In the genomic region with DNA sequence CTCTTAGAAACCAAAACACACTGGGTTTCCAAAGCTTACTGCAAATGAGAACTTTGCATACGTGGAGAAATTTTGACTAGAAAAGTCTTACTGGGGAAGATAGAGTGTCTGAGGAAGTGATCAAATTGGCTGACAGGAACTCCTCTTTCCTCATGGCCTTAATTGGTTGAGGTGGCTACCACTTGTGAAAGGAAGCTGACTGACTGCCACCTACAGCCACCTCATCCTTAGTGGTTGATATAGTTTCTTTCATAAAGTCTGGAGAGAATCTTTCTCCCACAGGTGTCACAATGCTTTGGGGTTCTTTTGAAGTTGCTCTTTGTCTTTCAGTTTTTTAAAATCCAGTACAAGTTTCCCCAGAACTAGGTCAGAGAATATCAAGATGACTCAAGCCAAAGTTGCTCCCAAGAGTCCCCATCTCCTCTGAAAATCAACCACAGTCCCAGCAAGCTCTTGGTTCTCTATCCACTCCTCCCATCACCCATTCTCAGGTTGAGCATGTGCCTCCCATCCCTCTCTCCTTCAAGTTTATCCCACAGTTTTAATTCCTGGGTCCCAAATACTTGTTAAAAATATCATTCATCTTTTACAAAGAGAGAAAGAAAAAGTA, we compare ENCODE assay signal across 18 cellular contexts. TPM values are rescaled to one million over a fixed set of nuclear protein-coding genes. Genes with fewer than 3 reads are reported as not detected.
DNase-seq lines count a peak whose midpoint lies in the region; ATAC-seq, FAIRE-seq and TF ChIP-seq lines count a peak whose summit lies in the region.
"Had no signal": no experiment of that assay in that cellular context is flagged by ENCODE, and none has a peak within 500 bp of the region (broad histone marks: within the 10 kb centered on the region; RNA-seq: fewer than 3 reads in every experiment).

No MANE protein-coding gene starts in this region.

- no peak overlapping the region for H3K4me3 ChIP-seq in endothelial cell of umbilical vein (replicated peaks in 1 of 3; ENCODE audit: insufficient read depth in 1 of 3, low read depth in 1 of 3, low read length in 3 of 3)
- H3K4me3 ChIP-seq: gastroesophageal sphincter, skin epidermis, testis had no signal

- H4K20me1 ChIP-seq in endothelial cell of umbilical vein (replicated peaks; ENCODE audit: control insufficient read depth, extremely low read depth, insufficient read depth, low read length): no peaks in the 10 kb centered on the region

- no peaks in the 10 kb centered on the region for H3K36me3 ChIP-seq in endothelial cell of umbilical vein (ENCODE audit: control insufficient read depth in 2 of 2, extremely low read depth in 1 of 2, insufficient read depth in 2 of 2, low read length in 2 of 2)
- H3K36me3 ChIP-seq: gastroesophageal sphincter, WERI-Rb-1 had no signal

- peak; percentile 29 for DNase-seq in NOMO-1 treated with DMSO at 0.1 percent for 48 hours (lab: John Stamatoyannopoulos, UW; ENCODE audit: unreplicated experiment)
- DNase-seq in NOMO-1 treated with dmso at 0.1 percent for 144 hours (lab: John Stamatoyannopoulos, UW; ENCODE audit: unreplicated experiment): no peak
- peak; percentile 7 for DNase-seq in KG1 (lab: John Stamatoyannopoulos, UW)
- no peak for DNase-seq in endothelial cell of umbilical vein (ENCODE audit: low read depth, low spot score)
- DNase-seq in urothelium cell line (ENCODE audit: low spot score): no peak
- DNase-seq: 8988T, endodermal cell, nucleus accumbens, SK-N-SH, testis, WERI-Rb-1 had no signal

- ATAC-seq in GM19351 (IDR thresholded peaks at IDR 0.05; ENCODE audit: unreplicated experiment) (peak; percentile 62), HG03097 (IDR thresholded peaks at IDR 0.05; ENCODE audit: low FRiP score, unreplicated experiment) (no peak), HG03095 (IDR thresholded peaks at IDR 0.05; ENCODE audit: unreplicated experiment) (no peak)
- ATAC-seq: gastroesophageal sphincter had no signal

- FAIRE-seq in endothelial cell of umbilical vein (lab: Jason Lieb, UNC) (no peak), urothelium cell line (lab: Jason Lieb, UNC) (no peak)

- H3K4me1 ChIP-seq in endothelial cell of umbilical vein (ENCODE audit: control insufficient read depth, extremely low read depth, insufficient read depth, low read length): peaks cover 11% of the 10 kb centered on the region
- H3K4me1 ChIP-seq: gastroesophageal sphincter had no signal

- intact Hi-C loops in endothelial cell of umbilical vein (cut with micrococcal nuclease): no loop called here

- no peak for TF ChIP-seq CTCF in endothelial cell of umbilical vein (IDR thresholded peaks at IDR 0.05; ENCODE audit: extremely low read depth in 1 of 2, insufficient read depth in 1 of 2, low read depth in 1 of 2, low read length in 2 of 2)

- no peak for TF ChIP-seq POLR2A in endothelial cell of umbilical vein (IDR thresholded peaks at IDR 0.05; ENCODE audit: low read depth, low read length)

- no peaks in the 10 kb centered on the region for H3K9me1 ChIP-seq in endothelial cell of umbilical vein (replicated peaks; ENCODE audit: control insufficient read depth, extremely low read depth, insufficient read depth, low read length)

- peak overlapping the region; percentile 9 for H2AFZ ChIP-seq in endothelial cell of umbilical vein (ENCODE audit: low read depth, low read length)

- no peaks in the 10 kb centered on the region for H3K9me3 ChIP-seq in endothelial cell of umbilical vein (replicated peaks; ENCODE audit: control insufficient read depth, insufficient read depth, low read length)
- H3K9me3 ChIP-seq: gastroesophageal sphincter, SK-N-SH, testis had no signal

- no peak overlapping the region for H3K27ac ChIP-seq in endothelial cell of umbilical vein (ENCODE audit: insufficient read depth, low read depth, low read length)
- H3K27ac ChIP-seq: gastroesophageal sphincter, testis, WERI-Rb-1 had no signal

- H3K79me2 ChIP-seq in endothelial cell of umbilical vein (ENCODE audit: control insufficient read depth, insufficient read depth, low read length): no peaks in the 10 kb centered on the region

- no peak overlapping the region for H3K4me2 ChIP-seq in endothelial cell of umbilical vein (ENCODE audit: insufficient read depth, low read length)
- H3K4me2 ChIP-seq: SK-N-SH had no signal

- H3K27me3 ChIP-seq in endothelial cell of umbilical vein (ENCODE audit: control insufficient read depth in 2 of 2, insufficient read depth in 2 of 2, low read length in 2 of 2): no peaks in the 10 kb centered on the region
- H3K27me3 ChIP-seq: gastroesophageal sphincter, testis had no signal

- POLR2A ChIA-PET in endothelial cell of umbilical vein (lab: Charles Lee): no interaction called here

- BruUV-seq in endothelial cell of umbilical vein (replicated peaks; lab: Mats Ljungman, UMichigan): no TSS peak

- dilution Hi-C loops in endothelial cell of umbilical vein (cut with MboI; ENCODE audit: extremely low pct_ligation_motif_present, low sequenced_read_pairs): no loop called here

- H3K9ac ChIP-seq in endothelial cell of umbilical vein (replicated peaks; ENCODE audit: extremely low read depth, insufficient read depth, low read length): no peak overlapping the region
- H3K9ac ChIP-seq: SK-N-SH had no signal

- CTCF ChIA-PET in endothelial cell of umbilical vein (lab: Charles Lee): no interaction called here

TF ChIP-seq in endothelial cell of umbilical vein, 7 proteins besides CTCF, POLR2A, EP300 and RAD21:
- no peak for TF ChIP-seq EZH2 (IDR thresholded peaks at IDR 0.05; ENCODE audit: borderline replicate concordance, low read depth, low read length, severe bottlenecking)
- no peak for TF ChIP-seq POLR2AphosphoS5 (IDR thresholded peaks at IDR 0.05; ENCODE audit: insufficient read depth, low read depth, low read length)
- TF ChIP-seq, protein P1, sequence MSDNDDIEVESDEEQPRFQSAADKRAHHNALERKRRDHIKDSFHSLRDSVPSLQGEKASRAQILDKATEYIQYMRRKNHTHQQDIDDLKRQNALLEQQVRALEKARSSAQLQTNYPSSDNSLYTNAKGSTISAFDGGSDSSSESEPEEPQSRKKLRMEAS (IDR thresholded peaks at IDR 0.05; ENCODE audit: insufficient read depth, insufficient read length): no peak
- no peak for TF ChIP-seq GATA2 (IDR thresholded peaks at IDR 0.05; ENCODE audit: insufficient read depth, insufficient read length, low read depth, low read length)
- no peak for TF ChIP-seq MYC (IDR thresholded peaks at IDR 0.05; ENCODE audit: low read depth, low read length)
- no peak for TF ChIP-seq JUN (IDR thresholded peaks at IDR 0.05; ENCODE audit: borderline replicate concordance, insufficient read depth, insufficient read length, low read depth)
- TF ChIP-seq FOS (IDR thresholded peaks at IDR 0.05; ENCODE audit: borderline replicate concordance, insufficient read depth, low read length): no peak
TF ChIP-seq in endothelial cell of umbilical vein: peak in this region for 0.

RNA-seq across cellular contexts. Expression of a gene that starts 43.3 kb away (rescaled TPM):
- total RNA-seq in endothelial cell of umbilical vein: 0.13 TPM in 1 of 2 replicates, not detected in the other
- 0.06 TPM in 2 replicates for polyA plus RNA-seq in endothelial cell of umbilical vein
- polyA plus RNA-seq in endothelial cell of umbilical vein (2011; cell fraction: cytosol; rRNA removed): 0.03 TPM in 2 replicates
- 0.05 TPM in 1 of 2 replicates, not detected in the other for polyA plus RNA-seq in endothelial cell of umbilical vein (2011; cell fraction: nucleus; rRNA removed)
- polyA plus RNA-seq in endothelial cell of umbilical vein (2012): 0.12 and 0.23 TPM in 2 replicates
- 0.07 TPM in 1 of 2 replicates, not detected in the other for polyA minus RNA-seq in endothelial cell of umbilical vein
- not detected for polyA minus RNA-seq in endothelial cell of umbilical vein (2011; cell fraction: cytosol; rRNA and poly(A)+ RNA removed)
- polyA minus RNA-seq in endothelial cell of umbilical vein (2011; cell fraction: nucleus; rRNA and poly(A)+ RNA removed): 0.19 TPM in 1 of 2 replicates, not detected in the other
- total RNA-seq: endodermal cell, G401, MCF 10A had no signal

Comparison
In these comparisons a context has a peak if more than half of its experiments do, and no peak if none do; other contexts are left out.
1. DNase-seq: peak in NOMO-1 treated with DMSO at 0.1 percent for 48 hours (single experiment) and KG1 (single experiment); none in NOMO-1 treated with dmso at 0.1 percent for 144 hours (single experiment), endothelial cell of umbilical vein (single experiment) and urothelium cell line (single experiment).